In the genomic region with DNA sequence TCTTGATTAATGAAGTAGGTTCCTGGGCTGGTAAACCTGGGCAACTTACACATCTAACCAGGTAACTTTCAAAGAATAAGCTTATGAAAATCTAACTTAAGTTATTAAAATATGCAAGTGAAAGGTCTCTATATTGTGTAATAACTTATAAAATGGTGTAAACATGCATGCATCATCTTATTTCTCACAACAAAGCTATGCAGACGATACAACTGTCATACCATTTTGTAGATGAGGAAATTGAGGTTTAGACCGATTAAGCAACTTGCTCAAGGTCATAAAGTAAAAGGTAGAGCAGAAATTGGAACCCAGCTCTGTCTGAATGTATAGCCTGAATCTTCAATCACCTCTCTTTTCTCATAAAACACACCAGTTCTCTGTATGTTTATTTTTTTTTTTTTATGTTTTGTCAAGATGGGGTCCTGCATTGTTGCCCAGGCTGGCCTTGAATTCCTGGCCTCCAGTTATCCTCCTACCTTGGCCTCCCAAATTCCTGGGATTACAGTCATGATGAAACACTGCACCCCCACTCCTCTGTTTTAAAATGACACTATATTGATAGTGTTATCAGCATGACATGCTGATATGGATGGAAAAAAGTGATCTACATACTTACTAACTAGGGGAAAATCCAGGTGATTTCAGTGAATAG, we compare ENCODE assay signal across 26 cellular contexts.
A peak's percentile ranks its signal among the peaks of the same experiment; 100 is the strongest.
DNase-seq lines count a peak whose midpoint lies in the region; ATAC-seq, FAIRE-seq and TF ChIP-seq lines count a peak whose summit lies in the region.
"Had no signal": no experiment of that assay in that cellular context is flagged by ENCODE, and none has a peak within 500 bp of the region (broad histone marks: within the 10 kb centered on the region; RNA-seq: fewer than 3 reads in every experiment).

No MANE protein-coding gene starts in this region.

- peaks cover 0 to 5% of the 10 kb centered on the region in 2 donors for H3K4me1 ChIP-seq in naive thymus-derived CD4-positive, alpha-beta T cell (ENCODE audit: control insufficient read depth in 2 of 2, insufficient read depth in 2 of 2, low read length in 2 of 2)
- H3K4me1 ChIP-seq in HAP-1: peaks cover 20% of the 10 kb centered on the region
- H3K4me1 ChIP-seq: prostate gland had no signal

- peaks cover 46% of the 10 kb centered on the region for H3K4me1 Mint-ChIP-seq in endothelial cell (ENCODE audit: unreplicated experiment)
- H3K4me1 Mint-ChIP-seq in naive thymus-derived CD4-positive, alpha-beta T cell: peaks cover 29 to 62% (median 48%) of the 10 kb centered on the region in 7 donors

- no peaks in the 10 kb centered on the region for H3K9me3 Mint-ChIP-seq in endothelial cell (ENCODE audit: unreplicated experiment)
- no peaks in the 10 kb centered on the region for H3K9me3 Mint-ChIP-seq in naive thymus-derived CD4-positive, alpha-beta T cell
- H3K9me3 Mint-ChIP-seq: activated naive CD8-positive, alpha-beta T cell treated with anti-CD3 and anti-CD28 coated beads, Interleukin-2, amount 10 ng/mL, durations not matched to agents 7 days and 5 days; activated T-helper 1 cell treated with anti-CD3 and anti-CD28 coated beads, Interleukin-12 subunit alpha, Interleukin-12 subunit beta, Interleukin-2, Interleukin-4 antibody, amounts not matched to agents 30 ng/mL and 10 ng/mL and 1 ng/mL, durations not matched to agents 14 hours and 24 hours and 36 hours; memory B cell; nephron; T-helper 2 cell treated with Interferon-gamma antibody and Interleukin-4, amounts not matched to agents 5 μg/mL and 100 μg/mL, for 36 hours had no signal

- no peaks in the 10 kb centered on the region for H3K9me3 ChIP-seq in naive thymus-derived CD4-positive, alpha-beta T cell (ENCODE audit: control insufficient read depth in 2 of 3, low read length in 3 of 3)
- no peaks in the 10 kb centered on the region for H3K9me3 ChIP-seq in HAP-1
- H3K9me3 ChIP-seq: prostate gland had no signal

- H3K27me3 Mint-ChIP-seq in endothelial cell (ENCODE audit: unreplicated experiment): peaks cover 14% of the 10 kb centered on the region
- no peaks in the 10 kb centered on the region for H3K27me3 Mint-ChIP-seq in naive thymus-derived CD4-positive, alpha-beta T cell
- H3K27me3 Mint-ChIP-seq: activated naive CD8-positive, alpha-beta T cell treated with anti-CD3 and anti-CD28 coated beads, Interleukin-2, amount 10 ng/mL, durations not matched to agents 7 days and 5 days; memory B cell had no signal

- DNase-seq in NOMO-1 treated with DMSO at 0.1 percent for 48 hours (lab: John Stamatoyannopoulos, UW; ENCODE audit: unreplicated experiment) (peak; percentile 51), NOMO-1 treated with dmso at 0.1 percent for 144 hours (lab: John Stamatoyannopoulos, UW; ENCODE audit: unreplicated experiment) (no peak), NB4 (ENCODE audit: low read depth) (peak; percentile 64), endothelial cell (ENCODE audit: low spot score) (no peak), H54 (ENCODE audit: insufficient read length, low spot score) (no peak), HAP-1 (ENCODE audit: low spot score in 2 of 2) (no peak), ureter (ENCODE audit: low spot score) (no peak)
- no peak for DNase-seq in naive thymus-derived CD4-positive, alpha-beta T cell
- DNase-seq: activated CD4-positive, CD25-positive, alpha-beta regulatory T cell; activated CD8-positive, alpha-beta memory T cell treated with anti-CD3 and anti-CD28 coated beads for 24 hours; activated naive CD8-positive, alpha-beta T cell treated with anti-CD3 and anti-CD28 coated beads, Interleukin-2, amount 10 ng/mL, durations not matched to agents 7 days and 5 days; C1 segment of cervical spinal cord; hippocampal formation; kidney; NCI-H1092; NCI-H2081 treated with DMSO at 0.1 percent for 48 hours; NCI-H510A; small intestine; stimulated activated CD8-positive, alpha-beta memory T cell treated with anti-CD3 and anti-CD28 coated beads, Interleukin-4, amount 100 ng/mL, for 48 hours; substantia nigra had no signal

- CTCF ChIA-PET in naive thymus-derived CD4-positive, alpha-beta T cell (lab: Charles Lee): interaction anchor here (0.5 to 3.1 kb wide), 11 partner anchors 8 to 436 kb away, joined by 3 to 49 read pairs (median 6); no protein-coding TSS in a partner anchor

- no peak for FAIRE-seq in H54 (lab: Jason Lieb, UNC)
- FAIRE-seq: kidney, small intestine had no signal

- POLR2A ChIA-PET in naive thymus-derived CD4-positive, alpha-beta T cell (lab: Charles Lee): interaction anchor here (0.6 to 1.9 kb wide), 4 partner anchors 42 to 925 kb away, joined by 3 to 6 read pairs (median 3); no protein-coding TSS in a partner anchor

- peak; percentile 31 for ATAC-seq in naive thymus-derived CD4-positive, alpha-beta T cell

- in situ Hi-C loops in HAP-1 (cut with MboI; ENCODE audit: low sequenced_read_pairs): no loop called here

- TF ChIP-seq POLR2A in NB4 (IDR thresholded peaks at IDR 0.05; ENCODE audit: extremely low read depth, insufficient read length) (no peak), H54 (IDR thresholded peaks at IDR 0.05; ENCODE audit: low read depth, low read length) (no peak)

- peak overlapping the region; percentile 23 for H3K4me3 Mint-ChIP-seq in endothelial cell (ENCODE audit: unreplicated experiment)
- H3K4me3 Mint-ChIP-seq in naive thymus-derived CD4-positive, alpha-beta T cell: no peak overlapping the region
- H3K4me3 Mint-ChIP-seq: activated naive CD8-positive, alpha-beta T cell treated with anti-CD3 and anti-CD28 coated beads, Interleukin-2, amount 10 ng/mL, durations not matched to agents 7 days and 5 days; activated T-helper 1 cell treated with anti-CD3 and anti-CD28 coated beads, Interleukin-12 subunit alpha, Interleukin-12 subunit beta, Interleukin-2, Interleukin-4 antibody, amounts not matched to agents 30 ng/mL and 10 ng/mL and 1 ng/mL, durations not matched to agents 14 hours and 24 hours and 36 hours; memory B cell; nephron; T-helper 2 cell treated with Interferon-gamma antibody and Interleukin-4, amounts not matched to agents 5 μg/mL and 100 μg/mL, for 36 hours had no signal

- no peak overlapping the region for H3K27ac ChIP-seq in naive thymus-derived CD4-positive, alpha-beta T cell (ENCODE audit: low read depth, low read length)
- H3K27ac ChIP-seq: 22Rv1, prostate gland had no signal

- TF ChIP-seq CTCF in NB4 (IDR thresholded peaks at IDR 0.05; ENCODE audit: low read depth, low read length) (no peak), endothelial cell (IDR thresholded peaks at IDR 0.05; ENCODE audit: unreplicated experiment) (no peak)

- H3K36me3 ChIP-seq in naive thymus-derived CD4-positive, alpha-beta T cell (ENCODE audit: control insufficient read depth in 2 of 3, insufficient read depth in 3 of 3, low read length in 3 of 3): no peaks in the 10 kb centered on the region
- no peaks in the 10 kb centered on the region for H3K36me3 ChIP-seq in HAP-1 (replicated peaks)
- H3K36me3 ChIP-seq: prostate gland had no signal

- H3K27ac Mint-ChIP-seq in endothelial cell (ENCODE audit: unreplicated experiment): peak overlapping the region; percentile 98
- H3K27ac Mint-ChIP-seq in naive thymus-derived CD4-positive, alpha-beta T cell: peak overlapping the region in 2 of 9 donors; percentile 42 to 45
- H3K27ac Mint-ChIP-seq: activated T-helper 1 cell treated with anti-CD3 and anti-CD28 coated beads, Interleukin-12 subunit alpha, Interleukin-12 subunit beta, Interleukin-2, Interleukin-4 antibody, amounts not matched to agents 30 ng/mL and 10 ng/mL and 1 ng/mL, durations not matched to agents 14 hours and 24 hours and 36 hours; memory B cell; T-helper 2 cell treated with Interferon-gamma antibody and Interleukin-4, amounts not matched to agents 5 μg/mL and 100 μg/mL, for 36 hours had no signal

- no peaks in the 10 kb centered on the region for H3K27me3 ChIP-seq in naive thymus-derived CD4-positive, alpha-beta T cell (ENCODE audit: control insufficient read depth in 2 of 2, insufficient read depth in 2 of 2, low read length in 2 of 2)
- no peaks in the 10 kb centered on the region for H3K27me3 ChIP-seq in HAP-1 (ENCODE audit: low read depth)

- intact Hi-C loops in naive thymus-derived CD4-positive, alpha-beta T cell (cut with micrococcal nuclease): loop anchor here in 1 of 2 donors (1.0 to 2.0 kb wide), 2 partner anchors 17 to 43 kb away; no protein-coding TSS in a partner anchor

- no peak overlapping the region for H3K4me3 ChIP-seq in NB4 (ENCODE audit: low read depth, low read length)
- H3K4me3 ChIP-seq in naive thymus-derived CD4-positive, alpha-beta T cell (ENCODE audit: low read length): no peak overlapping the region
- no peak overlapping the region for H3K4me3 ChIP-seq in HAP-1
- H3K4me3 ChIP-seq: prostate gland had no signal

- peaks cover 12% of the 10 kb centered on the region for H3K36me3 Mint-ChIP-seq in endothelial cell (ENCODE audit: low read depth, unreplicated experiment)
- peaks cover 0 to 12% (median 8%) of the 10 kb centered on the region in 5 donors for H3K36me3 Mint-ChIP-seq in naive thymus-derived CD4-positive, alpha-beta T cell

Comparison
In these comparisons a context has a peak if more than half of its experiments do, and no peak if none do; other contexts are left out.
1. DNase-seq: peak in NOMO-1 treated with DMSO at 0.1 percent for 48 hours (single experiment) and NB4 (single experiment); none in NOMO-1 treated with dmso at 0.1 percent for 144 hours (single experiment), endothelial cell (single experiment), naive thymus-derived CD4-positive, alpha-beta T cell (0 of 9), H54 (single experiment), HAP-1 (0 of 2) and ureter (single experiment).